In genomic region chr2:223758131-223758840, GRCh38 we compare ENCODE assay signal across 25 cellular contexts.
A peak's percentile ranks its signal among the peaks of the same experiment; 100 is the strongest.
DNase-seq lines count a peak whose midpoint lies in the region; ATAC-seq, FAIRE-seq and TF ChIP-seq lines count a peak whose summit lies in the region.
"Had no signal": no experiment of that assay in that cellular context is flagged by ENCODE, and none has a peak within 500 bp of the region (broad histone marks: within the 10 kb centered on the region; RNA-seq: fewer than 3 reads in every experiment).

No MANE protein-coding gene starts in this region.

- H3K79me2 ChIP-seq in keratinocyte (ENCODE audit: control insufficient read depth, insufficient read depth, low read length) = no peaks in the 10 kb centered on the region

- TF ChIP-seq CTCF in Caco-2 (IDR thresholded peaks at IDR 0.05; ENCODE audit: insufficient read depth in 1 of 2, low read depth in 1 of 2, low read length in 1 of 2, severe bottlenecking in 1 of 2, unreplicated experiment in 1 of 2) (no peak), keratinocyte (optimal IDR thresholded peaks at IDR 0.05 in 1 of 3, IDR thresholded peaks at IDR 0.05 in 1 of 3, conservative IDR thresholded peaks at IDR 0.05 in 1 of 3; ENCODE audit: extremely low read depth in 1 of 3, insufficient read depth in 2 of 3, low read length in 3 of 3) (no peak), omental fat pad (IDR thresholded peaks at IDR 0.05) (no peak)

- FAIRE-seq in keratinocyte (lab: Jason Lieb, UNC) (peak; percentile 13), HTR-8/SVneo (lab: Jason Lieb, UNC) (no peak)

- H4K20me1 ChIP-seq in keratinocyte (ENCODE audit: control insufficient read depth, extremely low read depth, insufficient read depth, low read length) = no peaks in the 10 kb centered on the region

- DNase-seq in Caco-2 = no peak
- peak; percentile 3 for DNase-seq in NCI-H1417 treated with DMSO at 0.1 percent for 48 hours (lab: John Stamatoyannopoulos, UW)
- no peak for DNase-seq in T-helper 17 cell
- DNase-seq in keratinocyte (ENCODE audit: low read depth, low spot score) = no peak
- DNase-seq in HTR-8/SVneo (ENCODE audit: insufficient read length, low spot score) = no peak
- no peak for DNase-seq in omental fat pad (ENCODE audit: low spot score)
- no peak for DNase-seq in activated T-cell treated with anti-CD3 and anti-CD28 coated beads, Interleukin-2, amount 50 U/mL, for 24 hours
- DNase-seq: activated CD4-positive, CD25-positive, alpha-beta regulatory T cell treated with anti-CD3 and anti-CD28 coated beads, Interleukin-2, amount 50 U/mL, for 72 hours; activated CD8-positive, alpha-beta T cell treated with anti-CD3 and anti-CD28 coated beads for 36 hours; activated T-cell treated with anti-CD3 and anti-CD28 coated beads for 4 hours; body of pancreas; erythroblast; foreskin fibroblast; hippocampal formation; MG63; NCI-H187 treated with DMSO at 0.1 percent for 48 hours; NCI-H345; OCI-M1; posterior cingulate gyrus; sigmoid colon; stimulated activated naive CD8-positive, alpha-beta T cell treated with anti-CD3 and anti-CD28 coated beads, Interleukin-15, amount 100 ng/mL, for 72 hours; T-cell had no signal

- H3K9me3 Mint-ChIP-seq in Caco-2 (ENCODE audit: unreplicated experiment) = no peaks in the 10 kb centered on the region
- no peaks in the 10 kb centered on the region for H3K9me3 Mint-ChIP-seq in activated T-cell treated with anti-CD3 and anti-CD28 coated beads, Interleukin-2, amount 50 U/mL, for 24 hours
- H3K9me3 Mint-ChIP-seq: activated CD8-positive, alpha-beta T cell treated with anti-CD3 and anti-CD28 coated beads for 36 hours; stimulated activated naive CD8-positive, alpha-beta T cell treated with anti-CD3 and anti-CD28 coated beads, Interleukin-15, amount 100 ng/mL, for 72 hours; T-cell had no signal

- no peak overlapping the region for H2AFZ ChIP-seq in keratinocyte (ENCODE audit: control insufficient read depth, low read length)

- H3K36me3 Mint-ChIP-seq in Caco-2 (ENCODE audit: insufficient read depth, unreplicated experiment) (peaks cover 80% of the 10 kb centered on the region), T-helper 17 cell (ENCODE audit: low read depth) (no peaks in the 10 kb centered on the region)
- no peaks in the 10 kb centered on the region for H3K36me3 Mint-ChIP-seq in activated T-cell treated with anti-CD3 and anti-CD28 coated beads, Interleukin-2, amount 50 U/mL, for 24 hours (ENCODE audit: low read depth)

- no peaks in the 10 kb centered on the region for H3K9me1 ChIP-seq in keratinocyte (ENCODE audit: control insufficient read depth, extremely low read depth, insufficient read depth, low read length)

- no peak for ATAC-seq in T-helper 17 cell
- ATAC-seq in omental fat pad (ENCODE audit: low FRiP score) = no peak
- ATAC-seq in HG03565 (IDR thresholded peaks at IDR 0.05; ENCODE audit: unreplicated experiment) = no peak
- ATAC-seq: activated CD8-positive, alpha-beta T cell treated with anti-CD3 and anti-CD28 coated beads for 36 hours; stimulated activated naive CD8-positive, alpha-beta T cell treated with anti-CD3 and anti-CD28 coated beads, Interleukin-15, amount 100 ng/mL, for 72 hours; T-cell had no signal

- H3K4me1 ChIP-seq in Caco-2 (peaks cover 38% of the 10 kb centered on the region), keratinocyte (ENCODE audit: control insufficient read depth, extremely low read depth, insufficient read depth, low read length) (peaks cover 35% of the 10 kb centered on the region)
- H3K4me1 ChIP-seq: sigmoid colon, tibial nerve had no signal

- BruUV-seq in Caco-2 (replicated peaks; lab: Mats Ljungman, UMichigan) = no TSS peak

- H3K4me1 Mint-ChIP-seq in Caco-2 (ENCODE audit: low read depth, unreplicated experiment) (peaks cover 50% of the 10 kb centered on the region), T-helper 17 cell (peaks cover 3% of the 10 kb centered on the region)
- peaks cover 25% of the 10 kb centered on the region for H3K4me1 Mint-ChIP-seq in activated T-cell treated with anti-CD3 and anti-CD28 coated beads, Interleukin-2, amount 50 U/mL, for 24 hours (ENCODE audit: low read depth)

- peak overlapping the region; percentile 98 for H3K27ac ChIP-seq in keratinocyte (ENCODE audit: control insufficient read depth, insufficient read depth, low read length)
- H3K27ac ChIP-seq: body of pancreas, sigmoid colon, tibial nerve had no signal

- H3K9ac ChIP-seq in keratinocyte (ENCODE audit: control insufficient read depth, extremely low read depth, insufficient read depth, low read length) = peak overlapping the region; percentile 4

- CTCF ChIA-PET in Caco-2 (lab: Charles Lee) = no interaction called here

- no peaks in the 10 kb centered on the region for H3K9me3 ChIP-seq in Caco-2
- no peaks in the 10 kb centered on the region for H3K9me3 ChIP-seq in T-helper 17 cell (ENCODE audit: control insufficient read depth, low read length, poor library complexity, severe bottlenecking)
- no peaks in the 10 kb centered on the region for H3K9me3 ChIP-seq in keratinocyte (ENCODE audit: control insufficient read depth, low read depth, low read length)
- H3K9me3 ChIP-seq: body of pancreas, MG63, sigmoid colon, tibial nerve had no signal

- no peaks in the 10 kb centered on the region for H3K36me3 ChIP-seq in Caco-2 (ENCODE audit: control insufficient read depth, insufficient read depth, low read length)
- H3K36me3 ChIP-seq in keratinocyte (ENCODE audit: control insufficient read depth in 2 of 2, extremely low read depth in 1 of 2, insufficient read depth in 2 of 2, low read length in 2 of 2) = no peaks in the 10 kb centered on the region
- H3K36me3 ChIP-seq: MG63, sigmoid colon, tibial nerve had no signal

- H3K4me2 ChIP-seq in keratinocyte (ENCODE audit: control insufficient read depth, extremely low read depth, insufficient read depth, low read depth, low read length) = peak overlapping the region; percentile 27

- intact Hi-C loops in Caco-2 (cut with micrococcal nuclease; ENCODE audit: unreplicated experiment) = no loop called here

- POLR2A ChIA-PET in Caco-2 (lab: Charles Lee) = no interaction called here

- H3K27me3 Mint-ChIP-seq in Caco-2 (ENCODE audit: insufficient read depth, unreplicated experiment) (no peaks in the 10 kb centered on the region), T-helper 17 cell (no peaks in the 10 kb centered on the region)
- H3K27me3 Mint-ChIP-seq in activated T-cell treated with anti-CD3 and anti-CD28 coated beads, Interleukin-2, amount 50 U/mL, for 24 hours = no peaks in the 10 kb centered on the region
- H3K27me3 Mint-ChIP-seq: activated CD8-positive, alpha-beta T cell treated with anti-CD3 and anti-CD28 coated beads for 36 hours; stimulated activated naive CD8-positive, alpha-beta T cell treated with anti-CD3 and anti-CD28 coated beads, Interleukin-15, amount 100 ng/mL, for 72 hours; T-cell had no signal

- H3K4me3 ChIP-seq in Caco-2 (ENCODE audit: low read depth, low read length) = no peak overlapping the region
- no peak overlapping the region for H3K4me3 ChIP-seq in keratinocyte (ENCODE audit: control insufficient read depth in 2 of 3, extremely low read depth in 1 of 3, insufficient read depth in 2 of 3, low read depth in 1 of 3, low read length in 3 of 3)
- H3K4me3 ChIP-seq: body of pancreas, MG63, sigmoid colon, tibial nerve had no signal

- H3K4me3 Mint-ChIP-seq in Caco-2 (ENCODE audit: unreplicated experiment) (no peak overlapping the region), T-helper 17 cell (no peak overlapping the region)
- no peak overlapping the region for H3K4me3 Mint-ChIP-seq in activated T-cell treated with anti-CD3 and anti-CD28 coated beads, Interleukin-2, amount 50 U/mL, for 24 hours
- H3K4me3 Mint-ChIP-seq: activated CD8-positive, alpha-beta T cell treated with anti-CD3 and anti-CD28 coated beads for 36 hours; CD14-positive monocyte; stimulated activated naive CD8-positive, alpha-beta T cell treated with anti-CD3 and anti-CD28 coated beads, Interleukin-15, amount 100 ng/mL, for 72 hours; T-cell had no signal

- dilution Hi-C loops in keratinocyte (cut with MboI; ENCODE audit: extremely low pct_ligation_motif_present, low sequenced_read_pairs) = no loop called here

- H3K27ac Mint-ChIP-seq in Caco-2 (ENCODE audit: unreplicated experiment) (peak overlapping the region; percentile 94), T-helper 17 cell (peak overlapping the region; percentile 76)
- H3K27ac Mint-ChIP-seq in activated T-cell treated with anti-CD3 and anti-CD28 coated beads, Interleukin-2, amount 50 U/mL, for 24 hours = no peak overlapping the region
- H3K27ac Mint-ChIP-seq: activated CD8-positive, alpha-beta T cell treated with anti-CD3 and anti-CD28 coated beads for 36 hours; CD14-positive monocyte; stimulated activated naive CD8-positive, alpha-beta T cell treated with anti-CD3 and anti-CD28 coated beads, Interleukin-15, amount 100 ng/mL, for 72 hours; T-cell had no signal

- H3K27me3 ChIP-seq in Caco-2 (replicated peaks; ENCODE audit: control insufficient read depth, insufficient read depth, low read length) (no peaks in the 10 kb centered on the region), keratinocyte (ENCODE audit: control insufficient read depth, extremely low read depth, insufficient read depth, low read length) (no peaks in the 10 kb centered on the region)
- H3K27me3 ChIP-seq: body of pancreas, MG63, sigmoid colon, tibial nerve had no signal
